ENCODE assay signal across 28 cellular contexts in genomic region chr12:128595609-128596008, GRCh38.
DNase-seq lines count a peak whose midpoint lies in the region; ATAC-seq, FAIRE-seq and TF ChIP-seq lines count a peak whose summit lies in the region.
"Had no signal": no experiment of that assay in that cellular context is flagged by ENCODE, and none has a peak within 500 bp of the region (broad histone marks: within the 10 kb centered on the region; RNA-seq: fewer than 3 reads in every experiment).

No MANE protein-coding gene starts in this region.

- no peak overlapping the region for H4K5ac ChIP-seq in H1 (ENCODE audit: insufficient read length, low read depth, low read length)

- in situ Hi-C loops in HepG2 (cut with HindIII; ENCODE audit: extremely low pct_ligation_motif_present, low pct_unique_long_range_greater_than_20kb), result no loop called here

- H2AK5ac ChIP-seq in H1 (ENCODE audit: low read depth, low read length) (no peak overlapping the region), neuronal stem cell (ENCODE audit: low read depth, low read length) (no peak overlapping the region)

- no peak for TF ChIP-seq POLR2A in HepG2 (IDR thresholded peaks at IDR 0.05; ENCODE audit: insufficient read depth in 1 of 2, low read depth in 2 of 2, low read length in 2 of 2)
- TF ChIP-seq POLR2A in right lobe of liver (IDR thresholded peaks at IDR 0.05), result no peak
- no peak for TF ChIP-seq POLR2A in H1 (IDR thresholded peaks at IDR 0.05; ENCODE audit: control extremely low read depth in 1 of 2, low read depth in 2 of 2, low read length in 2 of 2)

- no peak for ATAC-seq in HepG2
- ATAC-seq in right lobe of liver, result no peak
- no peak for ATAC-seq in stimulated activated memory B cell treated with anti-CD40 and anti-IgM and Interleukin-4, amounts not matched to agents 10 μg/mL and 1 μg/mL and 100 μg/mL, for 72 hours
- ATAC-seq: GM12878 had no signal

- H3K79me1 ChIP-seq in H1 (ENCODE audit: low read depth, low read length) (no peaks in the 10 kb centered on the region), neuronal stem cell (ENCODE audit: low read depth, low read length) (no peaks in the 10 kb centered on the region)

- CTCF ChIA-PET in HepG2 (lab: Yijun Ruan, JAX; ENCODE audit: low intra/inter-chr PET ratio, low total read pairs) (no interaction called here), H1 (lab: Charles Lee; ENCODE audit: partially characterized antibody) (interaction anchor here (0.6 to 1.0 kb wide), 4 partner anchors 12 to 1334 kb away, joined by 3 to 4 read pairs (median 3); no protein-coding TSS in a partner anchor), RWPE1 (lab: Yijun Ruan, JAX) (no interaction called here)

- H2BK120ac ChIP-seq in H1 (replicated peaks; ENCODE audit: low read depth, low read length) (no peak overlapping the region), neuronal stem cell (ENCODE audit: low read depth, low read length) (no peak overlapping the region)

- H3K4me3 ChIP-seq in HepG2 (replicated peaks in 1 of 3; ENCODE audit: insufficient read depth in 1 of 3, low read depth in 2 of 3, low read length in 3 of 3) (no peak overlapping the region), right lobe of liver (no peak overlapping the region), H1 (ENCODE audit: extremely low read depth in 1 of 4, insufficient read depth in 2 of 4, low read depth in 3 of 4, low read length in 4 of 4) (no peak overlapping the region), neuronal stem cell (ENCODE audit: low read length in 2 of 2) (no peak overlapping the region)
- H3K4me3 ChIP-seq: BLaER1, GM12878 had no signal

- H2BK20ac ChIP-seq in H1 (ENCODE audit: low read length), result no peak overlapping the region

- no peaks in the 10 kb centered on the region for H3K36me3 ChIP-seq in HepG2 (replicated peaks in 1 of 2; ENCODE audit: control insufficient read depth in 1 of 2, insufficient read depth in 2 of 2, low read length in 2 of 2)
- no peaks in the 10 kb centered on the region for H3K36me3 ChIP-seq in right lobe of liver
- H3K36me3 ChIP-seq in H1 (ENCODE audit: control insufficient read depth in 2 of 4, insufficient read depth in 4 of 4, low read length in 3 of 4), result no peaks in the 10 kb centered on the region
- no peaks in the 10 kb centered on the region for H3K36me3 ChIP-seq in neuronal stem cell (replicated peaks in 1 of 2; ENCODE audit: control insufficient read depth in 2 of 2, insufficient read depth in 2 of 2, low read length in 2 of 2)
- H3K36me3 ChIP-seq: BE2C, BLaER1 had no signal

- intact Hi-C loops in HepG2 (cut with micrococcal nuclease; ENCODE audit: unreplicated experiment), result no loop called here
- intact Hi-C loops in right lobe of liver (cut with DNase I), result no loop called here

- no peak overlapping the region for H4K91ac ChIP-seq in H1 (replicated peaks; ENCODE audit: insufficient read length, low read length)
- no peak overlapping the region for H4K91ac ChIP-seq in neuronal stem cell (ENCODE audit: low read depth, low read length, poor library complexity)

- POLR2A ChIA-PET in HepG2 (lab: Yijun Ruan, JAX) (no interaction called here), H1 (lab: Charles Lee; ENCODE audit: partially characterized antibody) (no interaction called here), RWPE1 (lab: Yijun Ruan, JAX; ENCODE audit: low non-redundant PET) (no interaction called here)

- H3K4me3 Mint-ChIP-seq in stimulated activated memory B cell treated with anti-CD40 and anti-IgM and Interleukin-4, amounts not matched to agents 10 μg/mL and 1 μg/mL and 100 μg/mL, for 72 hours, result no peak overlapping the region
- H3K4me3 Mint-ChIP-seq: CD14-positive monocyte; CD4-positive, alpha-beta memory T cell; CD4-positive, CD25-positive, alpha-beta regulatory T cell; CD8-positive, alpha-beta memory T cell had no signal

- no peaks in the 10 kb centered on the region for H3K27me3 Mint-ChIP-seq in stimulated activated memory B cell treated with anti-CD40 and anti-IgM and Interleukin-4, amounts not matched to agents 10 μg/mL and 1 μg/mL and 100 μg/mL, for 72 hours

- no peak for TF ChIP-seq CTCF in HepG2 (CRISPR knock-in tag; IDR thresholded peaks at IDR 0.05)
- no peak for TF ChIP-seq CTCF in right lobe of liver (IDR thresholded peaks at IDR 0.05)
- no peak for TF ChIP-seq CTCF in H1 (IDR thresholded peaks at IDR 0.05; ENCODE audit: control extremely low read depth in 1 of 3, insufficient read depth in 1 of 3, low read depth in 1 of 3, low read length in 3 of 3)
- TF ChIP-seq CTCF in RWPE1 (conservative IDR thresholded peaks at IDR 0.05; ENCODE audit: low read depth), result no peak

- no peak for DNase-seq in HepG2 (ENCODE audit: low spot score)
- DNase-seq in right lobe of liver, result no peak
- no peak for DNase-seq in H1 (ENCODE audit: low read depth in 1 of 2, low spot score in 2 of 2)
- no peak for DNase-seq in neuronal stem cell (ENCODE audit: low spot score)
- DNase-seq in RWPE1 (ENCODE audit: low spot score), result no peak
- no peak for DNase-seq in amygdala (lab: John Stamatoyannopoulos, UW)
- DNase-seq: 8988T; ACHN; BE2C; C1 segment of cervical spinal cord; CD4-positive, alpha-beta memory T cell; CD4-positive, CD25-positive, alpha-beta regulatory T cell; CD8-positive, alpha-beta memory T cell; COR-L47; DMS 273 treated with DMSO at 0.1 percent for 48 hours; DMS153; DMS53; DMS79; DND-41; EL; GDM1 had no signal

- no peaks in the 10 kb centered on the region for H3K36me3 Mint-ChIP-seq in stimulated activated memory B cell treated with anti-CD40 and anti-IgM and Interleukin-4, amounts not matched to agents 10 μg/mL and 1 μg/mL and 100 μg/mL, for 72 hours
- H3K36me3 Mint-ChIP-seq: CD14-positive monocyte; CD4-positive, alpha-beta memory T cell; CD4-positive, CD25-positive, alpha-beta regulatory T cell; CD8-positive, alpha-beta memory T cell had no signal

- no TSS peak for BruUV-seq in HepG2 (replicated peaks; lab: Mats Ljungman, UMichigan)

- H3K27me3 ChIP-seq in HepG2 (ENCODE audit: control insufficient read depth in 1 of 2, insufficient read depth in 2 of 2, low read length in 2 of 2), result peaks cover 0 to 3% of the 10 kb centered on the region in 2 experiments; a peak in 1 of 5 replicates
- H3K27me3 ChIP-seq in right lobe of liver, result no peaks in the 10 kb centered on the region
- peaks cover 0 to 3% (median 1%) of the 10 kb centered on the region in 4 experiments; a peak in 2 of 7 replicates for H3K27me3 ChIP-seq in H1 (replicated peaks in 1 of 4; ENCODE audit: control insufficient read depth in 3 of 4, extremely low read depth in 1 of 4, insufficient read depth in 3 of 4, low read length in 3 of 4)
- peaks cover 0 to 2% (median 0%) of the 10 kb centered on the region in 3 experiments for H3K27me3 ChIP-seq in neuronal stem cell (ENCODE audit: control insufficient read depth in 3 of 3, insufficient read depth in 3 of 3, low read depth in 1 of 3, low read length in 3 of 3)
- H3K27me3 ChIP-seq: BE2C, BLaER1 had no signal

- H3K9ac ChIP-seq in HepG2 (ENCODE audit: insufficient read depth, low read depth, low read length) (no peak overlapping the region), H1 (replicated peaks in 1 of 4; ENCODE audit: extremely low read depth in 1 of 4, low read depth in 3 of 4, low read length in 3 of 4) (no peak overlapping the region), neuronal stem cell (ENCODE audit: low read depth, low read length, poor library complexity) (no peak overlapping the region)
- H3K9ac ChIP-seq: BLaER1 had no signal

- no peak overlapping the region for H3K14ac ChIP-seq in H1 (ENCODE audit: insufficient read length)
- no peak overlapping the region for H3K14ac ChIP-seq in neuronal stem cell (ENCODE audit: low read length)

- no peak overlapping the region for H4K8ac ChIP-seq in H1 (ENCODE audit: extremely low read depth, insufficient read depth, low read length)
- H4K8ac ChIP-seq in neuronal stem cell (ENCODE audit: low read depth, low read length), result no peak overlapping the region

- no peak for FAIRE-seq in HepG2 (lab: Jason Lieb, UNC)
- FAIRE-seq in H1 (lab: Jason Lieb, UNC), result no peak
- FAIRE-seq: A204.1, GM12878, GM12892, GM18507 had no signal

- H2BK12ac ChIP-seq in H1 (ENCODE audit: low read depth, low read length), result no peak overlapping the region
- no peak overlapping the region for H2BK12ac ChIP-seq in neuronal stem cell (ENCODE audit: low read length)

- TF ChIP-seq EP300 in HepG2 (IDR thresholded peaks at IDR 0.05; ENCODE audit: low read depth in 2 of 2, low read length in 2 of 2) (no peak), HepG2 (CRISPR knock-in tag; IDR thresholded peaks at IDR 0.05; ENCODE audit: borderline replicate concordance) (no peak), H1 (IDR thresholded peaks at IDR 0.05; ENCODE audit: borderline replicate concordance in 1 of 2, low read depth in 2 of 2, low read length in 2 of 2) (no peak)

- no peak for TF ChIP-seq RAD21 in HepG2 (CRISPR knock-in tag; IDR thresholded peaks at IDR 0.05)
- TF ChIP-seq RAD21 in H1 (IDR thresholded peaks at IDR 0.05 in 1 of 2, conservative IDR thresholded peaks at IDR 0.05 in 1 of 2; ENCODE audit: low read depth in 2 of 2, low read length in 2 of 2), result no peak

- no peak overlapping the region for H3K56ac ChIP-seq in H1 (replicated peaks; ENCODE audit: insufficient read length, low read depth, low read length)

- H3K23ac ChIP-seq in H1 (ENCODE audit: insufficient read length) (no peak overlapping the region), neuronal stem cell (ENCODE audit: low read depth, low read length, poor library complexity) (no peak overlapping the region)

- H2BK5ac ChIP-seq in H1 (ENCODE audit: low read depth, low read length) (no peak overlapping the region), neuronal stem cell (ENCODE audit: low read length) (no peak overlapping the region)

- no peak overlapping the region for H3K27ac ChIP-seq in HepG2 (ENCODE audit: extremely low read length, insufficient read depth, low read length)
- H3K27ac ChIP-seq in right lobe of liver, result no peak overlapping the region
- H3K27ac ChIP-seq in H1 (ENCODE audit: low read depth, low read length), result no peak overlapping the region
- H3K27ac ChIP-seq in neuronal stem cell (replicated peaks; ENCODE audit: low read length), result no peak overlapping the region
- no peak overlapping the region for H3K27ac ChIP-seq in RWPE1
- H3K27ac ChIP-seq: BLaER1 had no signal

- H3K18ac ChIP-seq in H1 (ENCODE audit: extremely low read depth, low read length), result no peak overlapping the region; the same call in 1 of the 2 replicates
- peak overlapping the region; percentile 45 for H3K18ac ChIP-seq in neuronal stem cell (ENCODE audit: low read length)

- H4K20me1 ChIP-seq in HepG2 (ENCODE audit: insufficient read depth, low read length), result no peaks in the 10 kb centered on the region
- no peaks in the 10 kb centered on the region for H4K20me1 ChIP-seq in H1 (replicated peaks in 1 of 2; ENCODE audit: control insufficient read depth in 1 of 2, insufficient read depth in 2 of 2, low read length in 2 of 2)
- H4K20me1 ChIP-seq: BLaER1 had no signal

- no peak overlapping the region for H3K27ac Mint-ChIP-seq in stimulated activated memory B cell treated with anti-CD40 and anti-IgM and Interleukin-4, amounts not matched to agents 10 μg/mL and 1 μg/mL and 100 μg/mL, for 72 hours
- H3K27ac Mint-ChIP-seq: CD14-positive monocyte; CD4-positive, alpha-beta memory T cell; CD8-positive, alpha-beta memory T cell had no signal

- WGBS in HepG2 (ENCODE audit: low lambda C conversion rate), result 9% methylated on average over 8 of the region's 8 CpGs
- 34% methylated on average over 8 of the region's 8 CpGs for WGBS in right lobe of liver (ENCODE audit: insufficient coverage, low coverage, low lambda C conversion rate, missing lambda C conversion rate)
- WGBS in H1 (ENCODE audit: extremely low coverage in 1 of 2, insufficient coverage in 1 of 2, insufficient read length in 1 of 2, insufficient replicate concordance in 2 of 2, low coverage in 1 of 2, low lambda C conversion rate in 2 of 2, missing lambda C conversion rate in 1 of 2), 2 experiments, result 82% methylated on average over 8 of the region's 8 CpGs; no CpG with 5 or more reads in 1 of the 2 experiments
- WGBS in neuronal stem cell (ENCODE audit: extremely low coverage in 2 of 2, insufficient read length in 2 of 2, insufficient replicate concordance in 1 of 2), 2 donors, result no CpG with 5 or more reads among the region's 8 CpGs

- H3K4ac ChIP-seq in H1 (replicated peaks; ENCODE audit: insufficient read length, low read depth, low read length) (no peak overlapping the region), neuronal stem cell (ENCODE audit: low read length) (no peak overlapping the region)

- no peaks in the 10 kb centered on the region for H3K4me1 ChIP-seq in HepG2 (ENCODE audit: insufficient read depth, low read length)
- H3K4me1 ChIP-seq in right lobe of liver, result no peaks in the 10 kb centered on the region
- H3K4me1 ChIP-seq in H1 (replicated peaks in 1 of 4; ENCODE audit: control insufficient read depth in 3 of 4, insufficient read depth in 4 of 4, low read length in 3 of 4), result peaks cover 0 to 11% (median 5%) of the 10 kb centered on the region in 4 experiments; a peak in 5 of 7 replicates
- H3K4me1 ChIP-seq in neuronal stem cell (ENCODE audit: control insufficient read depth in 2 of 2, insufficient read depth in 1 of 2, low read depth in 1 of 2, low read length in 2 of 2), result peaks cover 3 to 4% of the 10 kb centered on the region in 2 donors
- H3K4me1 ChIP-seq: BE2C, BLaER1 had no signal

- no peak overlapping the region for H2AFZ ChIP-seq in HepG2 (ENCODE audit: low read length)
- H2AFZ ChIP-seq in H1 (ENCODE audit: low read length), result no peak overlapping the region
- H2AFZ ChIP-seq in neuronal stem cell (ENCODE audit: low read length), result no peak overlapping the region

- no peak overlapping the region for H3K4me2 ChIP-seq in HepG2 (ENCODE audit: low read depth, low read length)
- H3K4me2 ChIP-seq in H1 (ENCODE audit: insufficient read depth in 1 of 2, low read depth in 2 of 2, low read length in 2 of 2), result no peak overlapping the region; a peak in 1 of 4 replicates
- no peak overlapping the region for H3K4me2 ChIP-seq in neuronal stem cell (ENCODE audit: insufficient read depth, low read length, poor library complexity, severe bottlenecking)
- H3K4me2 ChIP-seq: BLaER1 had no signal

- H3K79me2 ChIP-seq in HepG2 (ENCODE audit: insufficient read depth, low read length), result no peaks in the 10 kb centered on the region
- no peaks in the 10 kb centered on the region for H3K79me2 ChIP-seq in H1 (ENCODE audit: control insufficient read depth in 1 of 2, insufficient read depth in 2 of 2, low read length in 2 of 2)

- H2BK15ac ChIP-seq in H1 (ENCODE audit: low read length), result no peak overlapping the region
- H2BK15ac ChIP-seq in neuronal stem cell (ENCODE audit: low read length), result no peak overlapping the region

- H3K4me1 Mint-ChIP-seq in stimulated activated memory B cell treated with anti-CD40 and anti-IgM and Interleukin-4, amounts not matched to agents 10 μg/mL and 1 μg/mL and 100 μg/mL, for 72 hours, result no peaks in the 10 kb centered on the region
- H3K4me1 Mint-ChIP-seq: CD14-positive monocyte; CD4-positive, alpha-beta memory T cell; CD4-positive, CD25-positive, alpha-beta regulatory T cell; CD8-positive, alpha-beta memory T cell had no signal

- H3K9me3 ChIP-seq in HepG2 (ENCODE audit: low read length), result no peaks in the 10 kb centered on the region
- H3K9me3 ChIP-seq in right lobe of liver, result no peaks in the 10 kb centered on the region
- H3K9me3 ChIP-seq in H1 (ENCODE audit: insufficient read depth in 2 of 2, low read depth in 1 of 2, low read length in 1 of 2), result no peaks in the 10 kb centered on the region
- H3K9me3 ChIP-seq in neuronal stem cell (replicated peaks in 1 of 2; ENCODE audit: control insufficient read depth in 2 of 2, insufficient read depth in 1 of 2, low read depth in 1 of 2, low read length in 2 of 2), result no peaks in the 10 kb centered on the region
- H3K9me3 ChIP-seq: BE2C, BLaER1 had no signal

- no peaks in the 10 kb centered on the region for H3K23me2 ChIP-seq in H1 (ENCODE audit: low read depth, low read length)

- H3K9me3 Mint-ChIP-seq in stimulated activated memory B cell treated with anti-CD40 and anti-IgM and Interleukin-4, amounts not matched to agents 10 μg/mL and 1 μg/mL and 100 μg/mL, for 72 hours, result peaks cover 2% of the 10 kb centered on the region
- H3K9me3 Mint-ChIP-seq: CD8-positive, alpha-beta memory T cell had no signal

Comparison
In these comparisons a context has a peak if more than half of its experiments do, and no peak if none do; other contexts are left out.
1. Of the 41 proteins assayed by ChIP-seq in both HepG2 and H1: peak only in HepG2: none; only in H1: MAX; in both: none; in neither: 39; mixed calls (peak in some experiments, not most) for 1.